In the genomic region with DNA sequence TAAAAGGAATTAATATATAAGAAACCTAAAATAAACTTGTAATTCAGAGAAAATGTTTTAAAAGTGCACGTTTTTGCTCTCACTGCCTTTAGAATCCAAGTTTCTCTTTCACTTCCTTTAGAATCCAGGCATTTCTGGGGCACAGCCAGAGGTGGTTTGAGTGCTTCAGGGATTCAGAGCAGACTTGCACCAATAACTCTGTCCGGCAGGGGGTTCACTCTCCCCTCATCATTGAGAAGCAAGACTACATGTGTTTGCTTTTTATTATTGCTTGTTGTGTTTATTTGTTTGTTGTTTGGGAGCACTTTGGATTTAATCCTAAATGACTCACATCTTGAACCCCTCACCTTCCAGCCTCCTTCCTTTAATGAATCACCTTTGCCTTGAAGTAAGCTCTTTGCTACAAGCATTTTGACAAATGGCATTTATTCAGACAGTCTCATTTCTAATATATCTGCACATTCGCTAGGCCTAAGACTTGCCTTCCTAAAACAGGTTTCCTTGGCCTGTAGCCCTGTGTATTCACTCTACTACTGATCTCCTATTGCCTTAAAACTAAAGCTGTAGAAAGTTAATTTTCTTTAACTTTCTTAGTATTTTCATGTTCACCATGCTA, we compare ENCODE assay signal across 8 cellular contexts.
DNase-seq lines count a peak whose midpoint lies in the region; ATAC-seq, FAIRE-seq and TF ChIP-seq lines count a peak whose summit lies in the region.

No MANE protein-coding gene starts in this region.

- no peaks in the 10 kb centered on the region for H3K36me3 ChIP-seq in HAP-1 (replicated peaks)
- H3K36me3 ChIP-seq in K562 (ENCODE audit: control insufficient read depth, insufficient read depth, low read length): no peaks in the 10 kb centered on the region
- H3K36me3 ChIP-seq in thyroid gland: no peaks in the 10 kb centered on the region

- H3K4me2 ChIP-seq in K562 (ENCODE audit: insufficient read depth, low read length): no peak overlapping the region

- CTCF ChIA-PET in K562 (lab: Yijun Ruan, JAX; ENCODE audit: low intra/inter-chr PET ratio): interaction anchor here (0.6 to 1.5 kb wide), 5 partner anchors 15 to 683 kb away, joined by 3 to 5 read pairs (median 3); no protein-coding TSS in a partner anchor

- H4K20me1 ChIP-seq in K562 (replicated peaks; ENCODE audit: control insufficient read depth, insufficient read depth, low read length): no peaks in the 10 kb centered on the region; the same call in 1 of the 2 replicates

- no TSS peak for BruUV-seq in K562 (replicated peaks; lab: Mats Ljungman, UMichigan)

- FAIRE-seq in K562 (lab: Jason Lieb, UNC): peak; percentile 82

- WGBS in K562 (ENCODE audit: insufficient coverage, low coverage, missing lambda C conversion rate): 0% methylated on average over 3 of the region's 3 CpGs
- 32 to 37% methylated on average over 3 of the region's 3 CpGs for WGBS in thyroid gland, 2 donors

- DNase-seq in DMS114 treated with DMSO at 0.1 percent for 48 hours (lab: John Stamatoyannopoulos, UW; ENCODE audit: unreplicated experiment) (peak; percentile 43), HAP-1 (ENCODE audit: low spot score in 2 of 2) (peak; percentile 25 to 73), NCI-H460 (ENCODE audit: extremely low read depth, low read depth) (peak; percentile 60), K562 (ENCODE audit: extremely low read depth in 1 of 4, low spot score in 3 of 4) (peak; percentile 43 to 56 (median 50)), iris pigment epithelial cell (ENCODE audit: low read depth) (peak; percentile 60), thyroid gland (peak; percentile 50 to 73), cerebellum (ENCODE audit: low spot score) (no peak)
- no peak for DNase-seq in activated naive CD4-positive, alpha-beta T cell treated with Interleukin-2 at 50 U/mL for 16 hours

- TF ChIP-seq EP300 in K562 (IDR thresholded peaks at IDR 0.05; ENCODE audit: low read length): no peak

- H3K4me1 ChIP-seq in HAP-1 (no peaks in the 10 kb centered on the region), K562 (replicated peaks in 1 of 2; ENCODE audit: control insufficient read depth in 2 of 2, insufficient read depth in 2 of 2, low read length in 2 of 2) (peaks cover 6 to 10% of the 10 kb centered on the region in 2 experiments; a peak in 4 of 5 replicates), thyroid gland (no peaks in the 10 kb centered on the region)

- H3K4me3 ChIP-seq in HAP-1 (no peak overlapping the region), K562 (no peak overlapping the region), thyroid gland (replicated peaks in 1 of 3) (no peak overlapping the region)

- in situ Hi-C loops in HAP-1 (cut with MboI; ENCODE audit: low sequenced_read_pairs) (no loop called here), K562 (cut with MboI) (no loop called here)

- intact Hi-C loops in K562 (cut with micrococcal nuclease) (loop anchor here (1.0 to 10.0 kb wide), 3 partner anchors 440 to 682 kb away; no protein-coding TSS in a partner anchor), thyroid gland (cut with DNase I) (no loop called here)

- peak; percentile 55 to 71 for TF ChIP-seq RAD21 in K562 (CRISPR knock-in tag; conservative IDR thresholded peaks at IDR 0.05 in 1 of 2, IDR thresholded peaks at IDR 0.05 in 1 of 2)

- peak; percentile 95 for ATAC-seq in K562

- H3K79me2 ChIP-seq in K562 (ENCODE audit: control insufficient read depth, insufficient read depth, low read length): no peaks in the 10 kb centered on the region

- POLR2A ChIA-PET in K562 (lab: Yijun Ruan, JAX): interaction anchor here (0.6 kb wide), 1 partner anchor 1182 kb away, joined by 3 read pairs; no protein-coding TSS in a partner anchor

- no peaks in the 10 kb centered on the region for H3K9me1 ChIP-seq in K562 (ENCODE audit: control insufficient read depth, insufficient read depth, low read length)

- H3K27ac ChIP-seq in K562 (ENCODE audit: extremely low read depth, low read depth, low read length) (no peak overlapping the region), thyroid gland (no peak overlapping the region)

- TF ChIP-seq POLR2A in K562 (conservative IDR thresholded peaks at IDR 0.05): no peak
- TF ChIP-seq POLR2A in thyroid gland (IDR thresholded peaks at IDR 0.05): no peak

- H2AFZ ChIP-seq in K562 (ENCODE audit: low read depth, low read length): no peak overlapping the region

- no peak overlapping the region for H3K9ac ChIP-seq in K562 (ENCODE audit: insufficient read depth in 1 of 2, low read depth in 2 of 2, low read length in 2 of 2)

- H3K9me3 ChIP-seq in HAP-1: no peaks in the 10 kb centered on the region
- no peaks in the 10 kb centered on the region for H3K9me3 ChIP-seq in K562 (replicated peaks; ENCODE audit: control insufficient read depth, insufficient read depth, low read depth, low read length)
- no peaks in the 10 kb centered on the region for H3K9me3 ChIP-seq in thyroid gland

- TF ChIP-seq CTCF in K562 (IDR thresholded peaks at IDR 0.05 in 2 of 3, conservative IDR thresholded peaks at IDR 0.05 in 1 of 3; ENCODE audit: insufficient read depth in 2 of 3, low read depth in 1 of 3, low read length in 3 of 3) (peak; percentile 68 to 73 (median 70)), thyroid gland (IDR thresholded peaks at IDR 0.05) (peak in 3 of 6 experiments; percentile 32 to 53 (median 41))

- no peaks in the 10 kb centered on the region for H3K27me3 ChIP-seq in HAP-1 (ENCODE audit: low read depth)
- no peaks in the 10 kb centered on the region for H3K27me3 ChIP-seq in K562 (ENCODE audit: control insufficient read depth in 2 of 2, insufficient read depth in 2 of 2, low read length in 2 of 2)
- H3K27me3 ChIP-seq in thyroid gland: no peaks in the 10 kb centered on the region

TF ChIP-seq in K562, 482 proteins besides CTCF, POLR2A, EP300 and RAD21:
- TF ChIP-seq SMC3 (conservative IDR thresholded peaks at IDR 0.05; ENCODE audit: insufficient read depth, low read depth, low read length): peak; percentile 64; the same call in 1 of the 2 replicates
- no peak for TF ChIP-seq FOXK2 (conservative IDR thresholded peaks at IDR 0.05 in 1 of 2, IDR thresholded peaks at IDR 0.05 in 1 of 2; ENCODE audit: low read depth in 2 of 2)
- TF ChIP-seq SUPT5H (IDR thresholded peaks at IDR 0.05): no peak
- 0 out of 2 replicates have a peak, but pooled peaks have one; percentile 27 for TF ChIP-seq KLF16 (IDR thresholded peaks at IDR 0.05)
- no peak for TF ChIP-seq MTA3 (IDR thresholded peaks at IDR 0.05; ENCODE audit: borderline replicate concordance)
- TF ChIP-seq ZNF224 (CRISPR knock-in tag; IDR thresholded peaks at IDR 0.05): no peak
- TF ChIP-seq, protein P1, sequence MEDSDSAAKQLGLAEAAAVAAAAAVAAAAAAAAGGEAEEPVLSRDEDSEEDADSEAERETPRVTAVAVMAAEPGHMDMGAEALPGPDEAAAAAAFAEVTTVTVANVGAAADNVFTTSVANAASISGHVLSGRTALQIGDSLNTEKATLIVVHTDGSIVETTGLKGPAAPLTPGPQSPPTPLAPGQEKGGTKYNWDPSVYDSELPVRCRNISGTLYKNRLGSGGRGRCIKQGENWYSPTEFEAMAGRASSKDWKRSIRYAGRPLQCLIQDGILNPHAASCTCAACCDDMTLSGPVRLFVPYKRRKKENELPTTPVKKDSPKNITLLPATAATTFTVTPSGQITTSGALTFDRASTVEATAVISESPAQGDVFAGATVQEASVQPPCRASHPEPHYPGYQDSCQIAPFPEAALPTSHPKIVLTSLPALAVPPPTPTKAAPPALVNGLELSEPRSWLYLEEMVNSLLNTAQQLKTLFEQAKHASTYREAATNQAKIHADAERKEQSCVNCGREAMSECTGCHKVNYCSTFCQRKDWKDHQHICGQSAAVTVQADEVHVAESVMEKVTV (CRISPR knock-in tag; IDR thresholded peaks at IDR 0.05): 0 out of 2 replicates have a peak, but pooled peaks have one; percentile 27
- TF ChIP-seq ILF3 (IDR thresholded peaks at IDR 0.05; ENCODE audit: borderline replicate concordance): no peak
TF ChIP-seq in K562: peak in this region for 3.

Comparison
In these comparisons a context has a peak if more than half of its experiments do, and no peak if none do; other contexts are left out.
1. DNase-seq: peak in DMS114 treated with DMSO at 0.1 percent for 48 hours (single experiment), HAP-1 (2 of 2), NCI-H460 (single experiment), K562 (4 of 4), iris pigment epithelial cell (single experiment) and thyroid gland (2 of 2); none in activated naive CD4-positive, alpha-beta T cell treated with Interleukin-2 at 50 U/mL for 16 hours (single experiment) and cerebellum (single experiment).